Comparison of ENCODE assay signal across 27 cellular contexts in genomic region chr21:43961382-43961909, GRCh38. TPM values are rescaled to one million over a fixed set of nuclear protein-coding genes. Genes with fewer than 3 reads are reported as not detected.
A peak's percentile ranks its signal among the peaks of the same experiment; 100 is the strongest.
DNase-seq lines count a peak whose midpoint lies in the region; ATAC-seq and TF ChIP-seq lines count a peak whose summit lies in the region.
"Had no signal": no experiment of that assay in that cellular context is flagged by ENCODE, and none has a peak within 500 bp of the region (broad histone marks: within the 10 kb centered on the region; RNA-seq: fewer than 3 reads in every experiment).

No MANE protein-coding gene starts in this region.

- peak; percentile 47 for ATAC-seq in CD8-positive, alpha-beta T cell
- peak; percentile 71 to 73 for ATAC-seq in activated T-cell treated with anti-CD3 and anti-CD28 coated beads, Interleukin-2, amount 50 U/mL, for 4 hours
- ATAC-seq in naive thymus-derived CD8-positive, alpha-beta T cell: peak; percentile 35 to 43
- ATAC-seq in HG03565 (IDR thresholded peaks at IDR 0.05; ENCODE audit: unreplicated experiment): no peak
- ATAC-seq: foreskin keratinocyte had no signal

- no peak overlapping the region for H3K4me3 Mint-ChIP-seq in activated CD4-positive, alpha-beta memory T cell treated with anti-CD3 and anti-CD28 coated beads for 36 hours
- no peak overlapping the region for H3K4me3 Mint-ChIP-seq in activated CD4-positive, alpha-beta memory T cell treated with anti-CD3 and anti-CD28 coated beads, Interleukin-2, amount 10 ng/mL, durations not matched to agents 7 days and 5 days
- H3K4me3 Mint-ChIP-seq in CD8-positive, alpha-beta T cell: no peak overlapping the region
- no peak overlapping the region for H3K4me3 Mint-ChIP-seq in activated T-cell treated with anti-CD3 and anti-CD28 coated beads, Interleukin-2, amount 50 U/mL, for 4 hours
- no peak overlapping the region for H3K4me3 Mint-ChIP-seq in naive thymus-derived CD8-positive, alpha-beta T cell
- H3K4me3 Mint-ChIP-seq: activated naive CD8-positive, alpha-beta T cell treated with anti-CD3 and anti-CD28 coated beads, Interleukin-2, amount 10 ng/mL, durations not matched to agents 7 days and 5 days; H9; IgD-negative memory B cell; nephron had no signal

- no peak for TF ChIP-seq CTCF in CD8-positive, alpha-beta T cell (IDR thresholded peaks at IDR 0.05)

- H3K27me3 Mint-ChIP-seq in activated CD4-positive, alpha-beta memory T cell treated with anti-CD3 and anti-CD28 coated beads for 36 hours: no peaks in the 10 kb centered on the region
- no peaks in the 10 kb centered on the region for H3K27me3 Mint-ChIP-seq in activated CD4-positive, alpha-beta memory T cell treated with anti-CD3 and anti-CD28 coated beads, Interleukin-2, amount 10 ng/mL, durations not matched to agents 7 days and 5 days
- H3K27me3 Mint-ChIP-seq in CD8-positive, alpha-beta T cell (ENCODE audit: low read depth): no peaks in the 10 kb centered on the region
- no peaks in the 10 kb centered on the region for H3K27me3 Mint-ChIP-seq in activated T-cell treated with anti-CD3 and anti-CD28 coated beads, Interleukin-2, amount 50 U/mL, for 4 hours (ENCODE audit: low read depth)
- H3K27me3 Mint-ChIP-seq in naive thymus-derived CD8-positive, alpha-beta T cell: no peaks in the 10 kb centered on the region
- H3K27me3 Mint-ChIP-seq: activated naive CD8-positive, alpha-beta T cell treated with anti-CD3 and anti-CD28 coated beads, Interleukin-2, amount 10 ng/mL, durations not matched to agents 7 days and 5 days; IgD-negative memory B cell had no signal

- H3K4me1 Mint-ChIP-seq in activated CD4-positive, alpha-beta memory T cell treated with anti-CD3 and anti-CD28 coated beads for 36 hours (ENCODE audit: low read depth): peaks cover 11% of the 10 kb centered on the region
- peaks cover 3% of the 10 kb centered on the region for H3K4me1 Mint-ChIP-seq in activated CD4-positive, alpha-beta memory T cell treated with anti-CD3 and anti-CD28 coated beads, Interleukin-2, amount 10 ng/mL, durations not matched to agents 7 days and 5 days
- peaks cover 15% of the 10 kb centered on the region for H3K4me1 Mint-ChIP-seq in CD8-positive, alpha-beta T cell (ENCODE audit: low read depth)
- peaks cover 19% of the 10 kb centered on the region for H3K4me1 Mint-ChIP-seq in activated T-cell treated with anti-CD3 and anti-CD28 coated beads, Interleukin-2, amount 50 U/mL, for 4 hours (ENCODE audit: low read depth)
- H3K4me1 Mint-ChIP-seq in naive thymus-derived CD8-positive, alpha-beta T cell: peaks cover 10 to 26% (median 19%) of the 10 kb centered on the region in 4 donors

- H3K9me3 ChIP-seq in CD8-positive, alpha-beta T cell (ENCODE audit: low read length): no peaks in the 10 kb centered on the region
- H3K9me3 ChIP-seq: BLaER1, Caco-2, esophagus muscularis mucosa, suprapubic skin had no signal

- peaks cover 14% of the 10 kb centered on the region for H3K36me3 Mint-ChIP-seq in activated CD4-positive, alpha-beta memory T cell treated with anti-CD3 and anti-CD28 coated beads for 36 hours
- H3K36me3 Mint-ChIP-seq in activated CD4-positive, alpha-beta memory T cell treated with anti-CD3 and anti-CD28 coated beads, Interleukin-2, amount 10 ng/mL, durations not matched to agents 7 days and 5 days (ENCODE audit: low read depth): peaks cover 15% of the 10 kb centered on the region
- H3K36me3 Mint-ChIP-seq in CD8-positive, alpha-beta T cell: peaks cover 41% of the 10 kb centered on the region
- H3K36me3 Mint-ChIP-seq in activated T-cell treated with anti-CD3 and anti-CD28 coated beads, Interleukin-2, amount 50 U/mL, for 4 hours (ENCODE audit: insufficient read depth): peaks cover 28% of the 10 kb centered on the region
- peaks cover 4 to 46% (median 9%) of the 10 kb centered on the region in 3 donors for H3K36me3 Mint-ChIP-seq in naive thymus-derived CD8-positive, alpha-beta T cell

- no peak overlapping the region for H3K27ac ChIP-seq in CD8-positive, alpha-beta T cell (ENCODE audit: low read depth, low read length)
- H3K27ac ChIP-seq: BLaER1, esophagus muscularis mucosa, foreskin keratinocyte, suprapubic skin had no signal

- no peak overlapping the region for H3K4me3 ChIP-seq in CD8-positive, alpha-beta T cell (ENCODE audit: low read depth, low read length)
- H3K4me3 ChIP-seq: BLaER1, esophagus muscularis mucosa, lung, suprapubic skin had no signal

- no peaks in the 10 kb centered on the region for H3K36me3 ChIP-seq in CD8-positive, alpha-beta T cell (ENCODE audit: insufficient read depth, low read length)

- no peaks in the 10 kb centered on the region for H3K4me1 ChIP-seq in CD8-positive, alpha-beta T cell (ENCODE audit: insufficient read depth, low read length)
- H3K4me1 ChIP-seq: foreskin keratinocyte, suprapubic skin had no signal

- POLR2A ChIA-PET in activated CD4-positive, alpha-beta memory T cell treated with anti-CD3 and anti-CD28 coated beads for 36 hours (lab: Charles Lee): no interaction called here
- POLR2A ChIA-PET in activated CD4-positive, alpha-beta memory T cell treated with anti-CD3 and anti-CD28 coated beads, Interleukin-2, amount 10 ng/mL, durations not matched to agents 7 days and 5 days (lab: Charles Lee): no interaction called here
- POLR2A ChIA-PET in CD8-positive, alpha-beta T cell (lab: Charles Lee): no interaction called here
- POLR2A ChIA-PET in naive thymus-derived CD8-positive, alpha-beta T cell (lab: Charles Lee): no interaction called here

- no peaks in the 10 kb centered on the region for H3K27me3 ChIP-seq in CD8-positive, alpha-beta T cell (ENCODE audit: insufficient read depth, low read length)
- H3K27me3 ChIP-seq: esophagus muscularis mucosa, foreskin keratinocyte, suprapubic skin had no signal

- peak; percentile 32 for DNase-seq in activated CD4-positive, alpha-beta memory T cell treated with anti-CD3 and anti-CD28 coated beads for 36 hours
- DNase-seq in activated CD4-positive, alpha-beta memory T cell treated with anti-CD3 and anti-CD28 coated beads, Interleukin-2, amount 10 ng/mL, durations not matched to agents 7 days and 5 days: no peak
- DNase-seq in CD8-positive, alpha-beta T cell: no peak
- DNase-seq in activated T-cell treated with anti-CD3 and anti-CD28 coated beads, Interleukin-2, amount 50 U/mL, for 4 hours: no peak
- peak in 3 of 10 donors; percentile 21 to 29 (median 22) for DNase-seq in naive thymus-derived CD8-positive, alpha-beta T cell
- DNase-seq in activated gamma-delta T cell (lab: John Stamatoyannopoulos, UW) (no peak), NCI-H345 treated with DMSO at 0.1 percent for 48 hours (lab: John Stamatoyannopoulos, UW; ENCODE audit: unreplicated experiment) (no peak)
- DNase-seq: activated CD4-positive, CD25-positive, alpha-beta regulatory T cell treated with anti-CD3 and anti-CD28 coated beads, Interleukin-2, amount 50 U/mL, for 72 hours; activated CD8-positive, alpha-beta memory T cell treated with anti-CD3 and anti-CD28 coated beads, Interleukin-2, amount 50 U/mL, for 48 hours; activated naive CD8-positive, alpha-beta T cell treated with anti-CD3 and anti-CD28 coated beads, Interleukin-2, amount 10 ng/mL, durations not matched to agents 7 days and 5 days; Caco-2; central memory CD4-positive, alpha-beta T cell; dermis blood vessel endothelial cell; DMS79; foreskin keratinocyte; H9; kidney glomerular epithelial cell; NCI-H1092 treated with DMSO at 0.1 percent for 48 hours; NCI-H187; SW 1271 had no signal

- CTCF ChIA-PET in activated CD4-positive, alpha-beta memory T cell treated with anti-CD3 and anti-CD28 coated beads for 36 hours (lab: Charles Lee): interaction anchor here (1.4 kb wide), 1 partner anchor 14 kb away, joined by 5 read pairs; no protein-coding TSS in a partner anchor
- CTCF ChIA-PET in activated CD4-positive, alpha-beta memory T cell treated with anti-CD3 and anti-CD28 coated beads, Interleukin-2, amount 10 ng/mL, durations not matched to agents 7 days and 5 days (lab: Charles Lee): no interaction called here
- CTCF ChIA-PET in CD8-positive, alpha-beta T cell (lab: Charles Lee): no interaction called here

- intact Hi-C loops in activated CD4-positive, alpha-beta memory T cell treated with anti-CD3 and anti-CD28 coated beads for 36 hours (cut with micrococcal nuclease): no loop called here
- intact Hi-C loops in CD8-positive, alpha-beta T cell (cut with DNase I, micrococcal nuclease): no loop called here

- no peak overlapping the region for H3K27ac Mint-ChIP-seq in activated CD4-positive, alpha-beta memory T cell treated with anti-CD3 and anti-CD28 coated beads for 36 hours
- H3K27ac Mint-ChIP-seq in activated CD4-positive, alpha-beta memory T cell treated with anti-CD3 and anti-CD28 coated beads, Interleukin-2, amount 10 ng/mL, durations not matched to agents 7 days and 5 days: no peak overlapping the region
- peak overlapping the region; percentile 62 for H3K27ac Mint-ChIP-seq in CD8-positive, alpha-beta T cell
- H3K27ac Mint-ChIP-seq in naive thymus-derived CD8-positive, alpha-beta T cell: peak overlapping the region in 9 of 10 donors; percentile 45 to 88 (median 77)
- H3K27ac Mint-ChIP-seq: activated naive CD8-positive, alpha-beta T cell treated with anti-CD3 and anti-CD28 coated beads, Interleukin-2, amount 10 ng/mL, durations not matched to agents 7 days and 5 days; H9; IgD-negative memory B cell had no signal

- H3K9me3 Mint-ChIP-seq in activated CD4-positive, alpha-beta memory T cell treated with anti-CD3 and anti-CD28 coated beads for 36 hours: no peaks in the 10 kb centered on the region
- no peaks in the 10 kb centered on the region for H3K9me3 Mint-ChIP-seq in activated CD4-positive, alpha-beta memory T cell treated with anti-CD3 and anti-CD28 coated beads, Interleukin-2, amount 10 ng/mL, durations not matched to agents 7 days and 5 days
- H3K9me3 Mint-ChIP-seq in CD8-positive, alpha-beta T cell: no peaks in the 10 kb centered on the region
- no peaks in the 10 kb centered on the region for H3K9me3 Mint-ChIP-seq in activated T-cell treated with anti-CD3 and anti-CD28 coated beads, Interleukin-2, amount 50 U/mL, for 4 hours
- no peaks in the 10 kb centered on the region for H3K9me3 Mint-ChIP-seq in naive thymus-derived CD8-positive, alpha-beta T cell
- H3K9me3 Mint-ChIP-seq: activated naive CD8-positive, alpha-beta T cell treated with anti-CD3 and anti-CD28 coated beads, Interleukin-2, amount 10 ng/mL, durations not matched to agents 7 days and 5 days; IgD-negative memory B cell had no signal

RNA-seq across cellular contexts. Expression of gene TRAPPC10, which starts 50.7 kb away (rescaled TPM):
- total RNA-seq in activated CD4-positive, alpha-beta memory T cell treated with anti-CD3 and anti-CD28 coated beads for 36 hours: 10 to 100 TPM; 46.1 to 50.5 TPM
- 10 to 100 TPM; 76.0 to 76.5 TPM for total RNA-seq in activated CD4-positive, alpha-beta memory T cell treated with anti-CD3 and anti-CD28 coated beads, Interleukin-2, amount 10 ng/mL, durations not matched to agents 7 days and 5 days
- 100 to 1,000 TPM; 128 to 130 TPM for total RNA-seq in CD8-positive, alpha-beta T cell
- total RNA-seq in activated T-cell treated with anti-CD3 and anti-CD28 coated beads, Interleukin-2, amount 50 U/mL, for 4 hours: 10 to 100 TPM; 43.0 to 48.1 (median 44.8) TPM
- total RNA-seq in naive thymus-derived CD8-positive, alpha-beta T cell: 100 to 1,000 TPM in 1 of 2 experiments, 10 to 100 TPM in 1; 97.3 to 107 TPM
- 10 to 100 TPM; 17.7 to 33.1 (median 22.8) TPM for polyA plus RNA-seq in naive thymus-derived CD8-positive, alpha-beta T cell

Comparison
In these comparisons a context has a peak if more than half of its experiments do, and no peak if none do; other contexts are left out.
1. H3K27ac Mint-ChIP-seq: peak in CD8-positive, alpha-beta T cell (single experiment) and naive thymus-derived CD8-positive, alpha-beta T cell (9 of 10); none in activated CD4-positive, alpha-beta memory T cell treated with anti-CD3 and anti-CD28 coated beads for 36 hours (single experiment) and activated CD4-positive, alpha-beta memory T cell treated with anti-CD3 and anti-CD28 coated beads, Interleukin-2, amount 10 ng/mL, durations not matched to agents 7 days and 5 days (single experiment).